ENCODE assay signal across 32 cellular contexts in the genomic region with DNA sequence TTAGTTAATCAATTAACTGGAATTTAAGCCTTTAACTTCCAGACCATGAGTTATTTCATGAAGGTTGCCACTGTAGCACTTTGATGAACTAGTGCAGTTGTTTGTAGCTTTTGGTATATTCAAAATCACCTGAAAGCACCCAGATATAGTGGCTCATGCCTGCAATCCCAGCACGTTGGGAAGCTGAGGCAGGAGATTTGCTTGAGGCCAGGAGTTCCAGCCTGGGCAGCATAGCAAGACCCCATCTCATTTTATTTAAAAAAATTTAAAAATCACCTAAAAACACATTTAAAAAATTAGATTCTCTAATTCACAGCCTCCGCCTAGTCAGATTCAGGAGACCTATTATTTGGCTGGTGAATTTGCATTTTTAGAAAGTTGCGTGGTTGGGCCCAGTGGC.
"Had no signal": no experiment of that assay in that cellular context is flagged by ENCODE, and none has a peak within 500 bp of the region (broad histone marks: within the 10 kb centered on the region; RNA-seq: fewer than 3 reads in every experiment).

No MANE protein-coding gene starts in this region.

- DNase-seq: activated CD4-positive, alpha-beta memory T cell treated with anti-CD3 and anti-CD28 coated beads for 36 hours; activated CD4-positive, alpha-beta T cell treated with anti-CD3 and anti-CD28 coated beads for 36 hours; activated CD4-positive, alpha-beta T cell treated with anti-CD3 and anti-CD28 coated beads, Interleukin-2, amount 10 ng/mL, durations not matched to agents 24 days and 14 days; activated CD4-positive, CD25-positive, alpha-beta regulatory T cell; activated CD4-positive, CD25-positive, alpha-beta regulatory T cell treated with anti-CD3 and anti-CD28 coated beads, Interleukin-2, amount 50 U/mL, for 72 hours; activated CD8-positive, alpha-beta memory T cell treated with anti-CD3 and anti-CD28 coated beads, Interleukin-2, amount 50 U/mL, for 48 hours; activated gamma-delta T cell; activated naive CD4-positive, alpha-beta T cell; activated naive CD4-positive, alpha-beta T cell treated with anti-CD3 and anti-CD28 coated beads, Interleukin-2, amount 10 ng/mL, durations not matched to agents 7 days and 5 days; activated naive CD8-positive, alpha-beta T cell treated with anti-CD3 and anti-CD28 coated beads, Interleukin-2, amount 10 ng/mL, durations not matched to agents 7 days and 5 days; activated T-cell treated with anti-CD3 and anti-CD28 coated beads for 4 hours; activated T-cell treated with anti-CD3 and anti-CD28 coated beads, Interleukin-2, amount 50 U/mL, for 24 hours; activated T-cell treated with anti-CD3 and anti-CD28 coated beads, Interleukin-2, amount 50 U/mL, for 72 hours; central memory CD4-positive, alpha-beta T cell; cerebellar nuclear complex; dorsolateral prefrontal cortex; effector CD4-positive, alpha-beta T cell; effector memory CD8-positive, alpha-beta T cell; erythroblast; foreskin keratinocyte; gastrocnemius medialis; glutamatergic neuron; heart left ventricle; T-helper 2 cell had no signal

- H3K36me3 ChIP-seq: ascending aorta, breast epithelium, cardiac muscle cell, esophagus muscularis mucosa, gastrocnemius medialis, heart left ventricle had no signal

- H3K9me3 Mint-ChIP-seq: activated CD4-positive, alpha-beta memory T cell treated with anti-CD3 and anti-CD28 coated beads for 36 hours; activated CD4-positive, alpha-beta T cell treated with anti-CD3 and anti-CD28 coated beads, Interleukin-2, amount 10 ng/mL, durations not matched to agents 24 days and 14 days; activated naive CD4-positive, alpha-beta T cell treated with anti-CD3 and anti-CD28 coated beads, Interleukin-2, amount 10 ng/mL, durations not matched to agents 7 days and 5 days; activated naive CD4-positive, alpha-beta T cell treated with anti-CD3 and anti-CD28 coated beads, Interleukin-2, amount 50 U/mL, for 72 hours; activated naive CD8-positive, alpha-beta T cell treated with anti-CD3 and anti-CD28 coated beads, Interleukin-2, amount 10 ng/mL, durations not matched to agents 7 days and 5 days; activated T-cell treated with anti-CD3 and anti-CD28 coated beads, Interleukin-2, amount 50 U/mL, for 24 hours; activated T-cell treated with anti-CD3 and anti-CD28 coated beads, Interleukin-2, amount 50 U/mL, for 72 hours; brain; dendritic cell treated with granulocyte-macrophage colony-stimulating factor and Interleukin-4, amounts not matched to agents 40 ng/mL and 50 ng/mL, for 4 days; effector memory CD8-positive, alpha-beta T cell had no signal

- H3K4me3 ChIP-seq: ascending aorta, breast epithelium, cardiac muscle cell, coronary artery, dorsolateral prefrontal cortex, esophagus muscularis mucosa, gastrocnemius medialis, heart left ventricle had no signal

- H3K4me1 Mint-ChIP-seq: activated CD4-positive, alpha-beta T cell treated with anti-CD3 and anti-CD28 coated beads for 36 hours; activated CD4-positive, alpha-beta T cell treated with anti-CD3 and anti-CD28 coated beads, Interleukin-2, amount 10 ng/mL, durations not matched to agents 24 days and 14 days; activated naive CD4-positive, alpha-beta T cell treated with anti-CD3 and anti-CD28 coated beads, Interleukin-2, amount 10 ng/mL, durations not matched to agents 7 days and 5 days; activated naive CD8-positive, alpha-beta T cell treated with anti-CD3 and anti-CD28 coated beads, Interleukin-2, amount 10 ng/mL, durations not matched to agents 7 days and 5 days had no signal

- H3K4me3 Mint-ChIP-seq: activated CD4-positive, alpha-beta memory T cell treated with anti-CD3 and anti-CD28 coated beads for 36 hours; activated CD4-positive, alpha-beta T cell treated with anti-CD3 and anti-CD28 coated beads for 36 hours; activated CD4-positive, alpha-beta T cell treated with anti-CD3 and anti-CD28 coated beads, Interleukin-2, amount 10 ng/mL, durations not matched to agents 24 days and 14 days; activated naive CD4-positive, alpha-beta T cell treated with anti-CD3 and anti-CD28 coated beads, Interleukin-2, amount 10 ng/mL, durations not matched to agents 7 days and 5 days; activated naive CD8-positive, alpha-beta T cell treated with anti-CD3 and anti-CD28 coated beads, Interleukin-2, amount 10 ng/mL, durations not matched to agents 7 days and 5 days; activated T-cell treated with anti-CD3 and anti-CD28 coated beads, Interleukin-2, amount 50 U/mL, for 24 hours; activated T-cell treated with anti-CD3 and anti-CD28 coated beads, Interleukin-2, amount 50 U/mL, for 72 hours; brain; dendritic cell treated with granulocyte-macrophage colony-stimulating factor and Interleukin-4, amounts not matched to agents 40 ng/mL and 50 ng/mL, for 4 days; effector memory CD8-positive, alpha-beta T cell had no signal

- H3K27ac Mint-ChIP-seq: activated CD4-positive, alpha-beta memory T cell treated with anti-CD3 and anti-CD28 coated beads for 36 hours; activated CD4-positive, alpha-beta T cell treated with anti-CD3 and anti-CD28 coated beads for 36 hours; activated CD4-positive, alpha-beta T cell treated with anti-CD3 and anti-CD28 coated beads, Interleukin-2, amount 10 ng/mL, durations not matched to agents 24 days and 14 days; activated naive CD4-positive, alpha-beta T cell treated with anti-CD3 and anti-CD28 coated beads, Interleukin-2, amount 10 ng/mL, durations not matched to agents 7 days and 5 days; activated naive CD4-positive, alpha-beta T cell treated with anti-CD3 and anti-CD28 coated beads, Interleukin-2, amount 50 U/mL, for 72 hours; activated naive CD8-positive, alpha-beta T cell treated with anti-CD3 and anti-CD28 coated beads, Interleukin-2, amount 10 ng/mL, durations not matched to agents 7 days and 5 days; activated T-cell treated with anti-CD3 and anti-CD28 coated beads, Interleukin-2, amount 50 U/mL, for 24 hours; activated T-cell treated with anti-CD3 and anti-CD28 coated beads, Interleukin-2, amount 50 U/mL, for 72 hours; brain; dendritic cell treated with granulocyte-macrophage colony-stimulating factor and Interleukin-4, amounts not matched to agents 40 ng/mL and 50 ng/mL, for 4 days; effector memory CD8-positive, alpha-beta T cell had no signal

- H3K4me1 ChIP-seq: breast epithelium had no signal

- H3K27me3 Mint-ChIP-seq: brain had no signal

- H3K27me3 ChIP-seq: ascending aorta, breast epithelium, cardiac muscle cell, dorsolateral prefrontal cortex, esophagus muscularis mucosa, foreskin keratinocyte, gastrocnemius medialis, heart left ventricle had no signal

- H3K36me3 Mint-ChIP-seq: activated CD4-positive, alpha-beta memory T cell treated with anti-CD3 and anti-CD28 coated beads for 36 hours; activated naive CD4-positive, alpha-beta T cell treated with anti-CD3 and anti-CD28 coated beads, Interleukin-2, amount 10 ng/mL, durations not matched to agents 7 days and 5 days; activated naive CD4-positive, alpha-beta T cell treated with anti-CD3 and anti-CD28 coated beads, Interleukin-2, amount 50 U/mL, for 72 hours; activated naive CD8-positive, alpha-beta T cell treated with anti-CD3 and anti-CD28 coated beads, Interleukin-2, amount 10 ng/mL, durations not matched to agents 7 days and 5 days had no signal

- H3K9me3 ChIP-seq: ascending aorta, breast epithelium, esophagus muscularis mucosa, gastrocnemius medialis, heart left ventricle had no signal

- H3K27ac ChIP-seq: ascending aorta, breast epithelium, cardiac muscle cell, coronary artery, esophagus muscularis mucosa, foreskin keratinocyte, gastrocnemius medialis, heart left ventricle had no signal
